9 cellular contexts compared by ENCODE assay signal in genomic region chr14:61608245-61609142, GRCh38.
DNase-seq lines count a peak whose midpoint lies in the region; ATAC-seq, FAIRE-seq and TF ChIP-seq lines count a peak whose summit lies in the region.
"Had no signal": no experiment of that assay in that cellular context is flagged by ENCODE, and none has a peak within 500 bp of the region (broad histone marks: within the 10 kb centered on the region; RNA-seq: fewer than 3 reads in every experiment).

No MANE protein-coding gene starts in this region.

- WGBS in esophagus squamous epithelium, 2 donors: 38 to 52% methylated on average over 7 to 8 of the region's 8 CpGs
- 53 to 56% methylated on average over 8 of the region's 8 CpGs for WGBS in pancreas, 2 donors

- H3K27ac ChIP-seq in esophagus squamous epithelium (peak overlapping the region; percentile 9 to 47 (median 27)), pancreas (no peak overlapping the region)

- H3K4me1 ChIP-seq in esophagus squamous epithelium (peaks cover 0 to 22% (median 14%) of the 10 kb centered on the region in 3 donors), pancreas (peaks cover 0 to 11% (median 9%) of the 10 kb centered on the region in 3 donors)

- ATAC-seq in pancreas (peak in 3 of 4 donors; percentile 63 to 79 (median 73)), HG03354 (IDR thresholded peaks at IDR 0.05; ENCODE audit: poor library complexity, severe bottlenecking, unreplicated experiment) (no peak)

- H3K27me3 ChIP-seq in esophagus squamous epithelium (no peaks in the 10 kb centered on the region), pancreas (no peaks in the 10 kb centered on the region)

- TF ChIP-seq CTCF in esophagus squamous epithelium (IDR thresholded peaks at IDR 0.05): no peak
- no peak for TF ChIP-seq CTCF in pancreas (IDR thresholded peaks at IDR 0.05)

- no peaks in the 10 kb centered on the region for H3K36me3 ChIP-seq in esophagus squamous epithelium
- no peaks in the 10 kb centered on the region for H3K36me3 ChIP-seq in pancreas

- intact Hi-C loops in esophagus squamous epithelium (cut with DNase I): no loop called here
- intact Hi-C loops in pancreas (cut with DNase I): no loop called here

- FAIRE-seq in pancreas (lab: Jason Lieb, UNC): no peak

- TF ChIP-seq POLR2A in esophagus squamous epithelium (IDR thresholded peaks at IDR 0.05): no peak

- H3K9me3 ChIP-seq in esophagus squamous epithelium (no peaks in the 10 kb centered on the region), pancreas (no peaks in the 10 kb centered on the region)

- DNase-seq in G401 (ENCODE audit: low spot score) (peak; percentile 94), NCI-H510A (lab: John Stamatoyannopoulos, UW) (peak; percentile 80), esophagus squamous epithelium (lab: John Stamatoyannopoulos, UW) (no peak), pancreas (no peak), A172 (ENCODE audit: low spot score) (no peak), SIG-M5 treated with dmso at 0.1 percent for 504 hours (lab: John Stamatoyannopoulos, UW; ENCODE audit: unreplicated experiment) (no peak)
- DNase-seq in activated CD4-positive, CD25-positive, alpha-beta regulatory T cell (lab: John Stamatoyannopoulos, UW): no peak
- DNase-seq: activated CD4-positive, alpha-beta T cell treated with anti-CD3 and anti-CD28 coated beads, Interleukin-2, amount 10 ng/mL, durations not matched to agents 7 days and 5 days had no signal

- no peak overlapping the region for H3K4me3 ChIP-seq in esophagus squamous epithelium
- no peak overlapping the region for H3K4me3 ChIP-seq in pancreas

- in situ Hi-C loops in G401 (cut with HindIII; ENCODE audit: low sequenced_read_pairs): no loop called here

Comparison
In these comparisons a context has a peak if more than half of its experiments do, and no peak if none do; other contexts are left out.
1. DNase-seq: peak in G401 (single experiment) and NCI-H510A (single experiment); none in esophagus squamous epithelium (single experiment), pancreas (0 of 6), A172 (single experiment), SIG-M5 treated with dmso at 0.1 percent for 504 hours (single experiment) and activated CD4-positive, CD25-positive, alpha-beta regulatory T cell (0 of 4).
2. H3K27ac ChIP-seq: peak in esophagus squamous epithelium (4 of 4); none in pancreas (0 of 4).